15 cellular contexts compared by ENCODE assay signal in the genomic region with DNA sequence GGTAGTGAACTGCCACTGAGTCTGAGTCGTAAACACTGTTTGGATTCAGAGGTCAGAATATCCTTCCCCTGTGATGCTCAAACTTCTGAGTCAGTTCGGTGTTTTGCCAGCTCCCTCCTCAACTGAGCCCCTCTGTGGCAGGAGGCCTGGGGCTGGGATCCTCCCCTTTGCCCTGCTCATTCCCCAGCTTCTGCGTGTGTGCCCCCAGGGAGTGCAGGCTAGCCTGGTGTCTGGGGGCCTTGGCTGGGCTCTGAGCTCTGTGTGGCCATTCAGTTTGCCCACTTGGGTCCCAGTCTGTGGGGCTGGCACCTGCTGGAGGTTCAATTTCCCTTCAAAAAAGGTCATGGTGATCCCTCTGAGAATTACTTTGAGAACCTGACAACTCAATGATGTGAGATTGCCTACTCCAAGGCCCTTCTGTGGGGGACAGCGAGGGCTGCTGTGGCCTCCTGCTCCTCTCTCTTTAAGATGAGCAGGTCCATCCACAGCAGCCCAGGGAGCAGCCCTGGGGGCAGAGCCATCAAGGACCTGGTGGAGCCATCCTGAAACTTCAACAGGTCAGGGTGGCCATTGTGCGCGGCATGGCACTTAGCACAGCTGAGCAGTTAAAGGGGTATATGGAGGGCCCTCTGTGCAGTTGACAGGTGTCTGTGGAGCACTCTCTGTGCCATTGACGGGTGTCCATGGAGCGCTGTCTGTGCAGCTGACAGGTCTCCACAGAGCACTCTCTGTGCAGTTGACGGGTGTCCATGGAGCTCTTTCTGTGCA.
DNase-seq lines count a peak whose midpoint lies in the region; ATAC-seq, FAIRE-seq and TF ChIP-seq lines count a peak whose summit lies in the region.
"Had no signal": no experiment of that assay in that cellular context is flagged by ENCODE, and none has a peak within 500 bp of the region (broad histone marks: within the 10 kb centered on the region; RNA-seq: fewer than 3 reads in every experiment).

No MANE protein-coding gene starts in this region.

- no peak overlapping the region for H2AK5ac ChIP-seq in H9 (ENCODE audit: insufficient read length, low read length)

- H2BK12ac ChIP-seq in H9 (ENCODE audit: insufficient read length, low read depth, low read length) = no peak overlapping the region

- H3K27ac Mint-ChIP-seq in H9 (peak overlapping the region in 1 of 3 experiments; percentile 4; a peak in 1 of 7 replicates), osteocyte (ENCODE audit: unreplicated experiment) (no peak overlapping the region)

- no peak overlapping the region for H4K8ac ChIP-seq in H9 (replicated peaks; ENCODE audit: insufficient read length, low read depth, low read length)

- H3K18ac ChIP-seq in H9 (ENCODE audit: insufficient read length, low read depth, low read length) = no peak overlapping the region

- H3K9me3 ChIP-seq in H9 (ENCODE audit: control insufficient read depth, low read depth, low read length) = no peaks in the 10 kb centered on the region

- H3K36me3 Mint-ChIP-seq in H9 (ENCODE audit: insufficient read depth in 1 of 3, low read depth in 3 of 3) (no peaks in the 10 kb centered on the region), osteocyte (ENCODE audit: unreplicated experiment) (no peaks in the 10 kb centered on the region)

- H3K79me2 ChIP-seq in H9 (ENCODE audit: insufficient read depth, low read length) = no peaks in the 10 kb centered on the region

- H3T11ph ChIP-seq in H9 (ENCODE audit: low read length) = no peak overlapping the region

- no peaks in the 10 kb centered on the region for H4K20me1 ChIP-seq in H9 (ENCODE audit: control insufficient read depth, insufficient read depth, insufficient read length)

- no peak overlapping the region for H2BK20ac ChIP-seq in H9 (ENCODE audit: low read depth, low read length, poor library complexity, severe bottlenecking)

- H3K27me3 ChIP-seq in H9 (ENCODE audit: insufficient read depth, low read length) = no peaks in the 10 kb centered on the region
- H3K27me3 ChIP-seq: BLaER1 treated with 17β-estradiol and CSF1 and Interleukin-3, amounts not matched to agents 10 nM and 100 nM had no signal

- no peak overlapping the region for H3K4me3 Mint-ChIP-seq in H9
- no peak overlapping the region for H3K4me3 Mint-ChIP-seq in osteocyte (ENCODE audit: unreplicated experiment)

- H4K5ac ChIP-seq in H9 (ENCODE audit: insufficient read length, low read depth, low read length) = no peak overlapping the region

- H3K9me3 Mint-ChIP-seq in H9 (peaks cover 0 to 21% of the 10 kb centered on the region in 2 experiments; a peak in 2 of 5 replicates), osteocyte (ENCODE audit: unreplicated experiment) (no peaks in the 10 kb centered on the region)

- H3K23me2 ChIP-seq in H9 (ENCODE audit: insufficient read length, low read depth, low read length, poor library complexity, severe bottlenecking) = no peaks in the 10 kb centered on the region

- H3K56ac ChIP-seq in H9 (ENCODE audit: insufficient read length, low read depth, low read length) = no peak overlapping the region

- H3K4ac ChIP-seq in H9 (ENCODE audit: low read depth, low read length) = no peak overlapping the region

- H3K4me1 Mint-ChIP-seq in H9 = peaks cover 0 to 7% of the 10 kb centered on the region in 2 experiments; a peak in 2 of 4 replicates
- H3K4me1 Mint-ChIP-seq in osteocyte (ENCODE audit: unreplicated experiment) = no peaks in the 10 kb centered on the region

- no peak overlapping the region for H4K91ac ChIP-seq in H9 (ENCODE audit: insufficient read length, low read depth, low read length)

- H3K4me1 ChIP-seq in H9 (ENCODE audit: insufficient read depth, low read length) = no peaks in the 10 kb centered on the region

- H3K79me1 ChIP-seq in H9 (ENCODE audit: insufficient read depth, low read depth, low read length, poor library complexity, severe bottlenecking) = no peaks in the 10 kb centered on the region

- H3K4me3 ChIP-seq in coronary artery = no peak overlapping the region
- H3K4me3 ChIP-seq: BLaER1 treated with 17β-estradiol and CSF1 and Interleukin-3, amounts not matched to agents 10 nM and 100 nM had no signal

- no peak overlapping the region for H3K14ac ChIP-seq in H9 (ENCODE audit: insufficient read depth, low read length)

- no peak overlapping the region for H3K27ac ChIP-seq in H9 (ENCODE audit: insufficient read length, low read depth, low read length)
- no peak overlapping the region for H3K27ac ChIP-seq in coronary artery
- H3K27ac ChIP-seq: BLaER1 treated with 17β-estradiol and CSF1 and Interleukin-3, amounts not matched to agents 10 nM and 100 nM had no signal

- no peak overlapping the region for H3K23ac ChIP-seq in H9 (ENCODE audit: insufficient read length, low read depth, low read length)

- FAIRE-seq in RCC 7860 (lab: Jason Lieb, UNC) = no peak
- FAIRE-seq: GM18507, H54 had no signal

- no peak for ATAC-seq in HG02623 (IDR thresholded peaks at IDR 0.05; ENCODE audit: unreplicated experiment)
- ATAC-seq: Panc1 had no signal

- no peak overlapping the region for H2BK5ac ChIP-seq in H9 (ENCODE audit: insufficient read length, low read length)

- no peak overlapping the region for H2AFZ ChIP-seq in H9 (ENCODE audit: low read length)

- no peak overlapping the region for H3K9ac ChIP-seq in H9 (ENCODE audit: extremely low read depth, insufficient read length, low read length)
- H3K9ac ChIP-seq: BLaER1 treated with 17β-estradiol and CSF1 and Interleukin-3, amounts not matched to agents 10 nM and 100 nM had no signal

- TF ChIP-seq CTCF in H9 (conservative IDR thresholded peaks at IDR 0.05) (no peak), coronary artery (IDR thresholded peaks at IDR 0.05) (no peak), osteocyte (IDR thresholded peaks at IDR 0.05) (no peak)

- no CpG with 5 or more reads among the region's 9 CpGs for WGBS in H9 (ENCODE audit: extremely low coverage, insufficient read length, low lambda C conversion rate)

- no peak overlapping the region for H2BK15ac ChIP-seq in H9 (ENCODE audit: low read depth, low read length)

- DNase-seq in NCI-H510A treated with DMSO at 0.1 percent for 48 hours (lab: John Stamatoyannopoulos, UW) (peak; percentile 54), NCI-H510A (lab: John Stamatoyannopoulos, UW) (no peak), H9 (peak; percentile 9), coronary artery (ENCODE audit: low spot score) (peak; percentile 66), osteocyte (ENCODE audit: extremely low spot score, unreplicated experiment) (peak; percentile 68), RCC 7860 (ENCODE audit: low spot score) (no peak), NAMALWA (ENCODE audit: low spot score) (no peak)
- DNase-seq: NCI-H2107, NCI-H226, NCI-H82 had no signal

- H3K27me3 Mint-ChIP-seq in H9 (ENCODE audit: low read depth) (peaks cover 24% of the 10 kb centered on the region), osteocyte (ENCODE audit: unreplicated experiment) (peaks cover 16% of the 10 kb centered on the region)

- no peak overlapping the region for H2BK120ac ChIP-seq in H9 (ENCODE audit: low read depth, low read length, poor library complexity, severe bottlenecking)

- no peak overlapping the region for H3K4me2 ChIP-seq in H9 (ENCODE audit: insufficient read depth, insufficient read length, low read length)

Comparison
In these comparisons a context has a peak if more than half of its experiments do, and no peak if none do; other contexts are left out.
1. DNase-seq: peak in NCI-H510A treated with DMSO at 0.1 percent for 48 hours (single experiment), H9 (single experiment), coronary artery (single experiment) and osteocyte (single experiment); none in NCI-H510A (single experiment), RCC 7860 (single experiment) and NAMALWA (single experiment).